1 cellular context compared by ENCODE assay signal in genomic region chr10:125144693-125145623, GRCh38.
TF ChIP-seq lines count a peak whose summit lies in the region.

No MANE protein-coding gene starts in this region.

TF ChIP-seq in K562, 482 proteins besides CTCF, POLR2A, EP300 and RAD21 (continued from another document and continues in another):
- TF ChIP-seq ZC3H11A (IDR thresholded peaks at IDR 0.05; ENCODE audit: low read depth, low read length): no peak
- TF ChIP-seq EGR1 (conservative IDR thresholded peaks at IDR 0.05): peak; percentile 87
- TF ChIP-seq, protein P1, sequence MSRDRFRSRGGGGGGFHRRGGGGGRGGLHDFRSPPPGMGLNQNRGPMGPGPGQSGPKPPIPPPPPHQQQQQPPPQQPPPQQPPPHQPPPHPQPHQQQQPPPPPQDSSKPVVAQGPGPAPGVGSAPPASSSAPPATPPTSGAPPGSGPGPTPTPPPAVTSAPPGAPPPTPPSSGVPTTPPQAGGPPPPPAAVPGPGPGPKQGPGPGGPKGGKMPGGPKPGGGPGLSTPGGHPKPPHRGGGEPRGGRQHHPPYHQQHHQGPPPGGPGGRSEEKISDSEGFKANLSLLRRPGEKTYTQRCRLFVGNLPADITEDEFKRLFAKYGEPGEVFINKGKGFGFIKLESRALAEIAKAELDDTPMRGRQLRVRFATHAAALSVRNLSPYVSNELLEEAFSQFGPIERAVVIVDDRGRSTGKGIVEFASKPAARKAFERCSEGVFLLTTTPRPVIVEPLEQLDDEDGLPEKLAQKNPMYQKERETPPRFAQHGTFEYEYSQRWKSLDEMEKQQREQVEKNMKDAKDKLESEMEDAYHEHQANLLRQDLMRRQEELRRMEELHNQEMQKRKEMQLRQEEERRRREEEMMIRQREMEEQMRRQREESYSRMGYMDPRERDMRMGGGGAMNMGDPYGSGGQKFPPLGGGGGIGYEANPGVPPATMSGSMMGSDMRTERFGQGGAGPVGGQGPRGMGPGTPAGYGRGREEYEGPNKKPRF (IDR thresholded peaks at IDR 0.05; ENCODE audit: low read depth, low read length): no peak
- TF ChIP-seq TAL1 (IDR thresholded peaks at IDR 0.05): peak; percentile 43
- no peak for TF ChIP-seq PRPF4 (IDR thresholded peaks at IDR 0.05; ENCODE audit: insufficient read depth, low read depth, low read length, poor library complexity, severe bottlenecking)
- TF ChIP-seq RAD51 (IDR thresholded peaks at IDR 0.05; ENCODE audit: borderline replicate concordance, low read depth): no peak
- no peak for TF ChIP-seq BRD4 (IDR thresholded peaks at IDR 0.05)
- TF ChIP-seq MCM7 (IDR thresholded peaks at IDR 0.05): no peak
- TF ChIP-seq HOMEZ (CRISPR knock-in tag; IDR thresholded peaks at IDR 0.05): no peak
- no peak for TF ChIP-seq CBX5 (IDR thresholded peaks at IDR 0.05; ENCODE audit: borderline replicate concordance, low read depth)
- no peak for TF ChIP-seq NR2F6 (CRISPR knock-in tag; IDR thresholded peaks at IDR 0.05)
- TF ChIP-seq MEF2A (IDR thresholded peaks at IDR 0.05; ENCODE audit: control insufficient read depth, low read depth, low read length): no peak
- no peak for TF ChIP-seq ZMIZ1 (IDR thresholded peaks at IDR 0.05; ENCODE audit: low read depth in 2 of 2, low read length in 2 of 2)
- TF ChIP-seq, protein P2, sequence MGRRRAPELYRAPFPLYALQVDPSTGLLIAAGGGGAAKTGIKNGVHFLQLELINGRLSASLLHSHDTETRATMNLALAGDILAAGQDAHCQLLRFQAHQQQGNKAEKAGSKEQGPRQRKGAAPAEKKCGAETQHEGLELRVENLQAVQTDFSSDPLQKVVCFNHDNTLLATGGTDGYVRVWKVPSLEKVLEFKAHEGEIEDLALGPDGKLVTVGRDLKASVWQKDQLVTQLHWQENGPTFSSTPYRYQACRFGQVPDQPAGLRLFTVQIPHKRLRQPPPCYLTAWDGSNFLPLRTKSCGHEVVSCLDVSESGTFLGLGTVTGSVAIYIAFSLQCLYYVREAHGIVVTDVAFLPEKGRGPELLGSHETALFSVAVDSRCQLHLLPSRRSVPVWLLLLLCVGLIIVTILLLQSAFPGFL (CRISPR knock-in tag; IDR thresholded peaks at IDR 0.05): no peak
- TF ChIP-seq, protein P3, sequence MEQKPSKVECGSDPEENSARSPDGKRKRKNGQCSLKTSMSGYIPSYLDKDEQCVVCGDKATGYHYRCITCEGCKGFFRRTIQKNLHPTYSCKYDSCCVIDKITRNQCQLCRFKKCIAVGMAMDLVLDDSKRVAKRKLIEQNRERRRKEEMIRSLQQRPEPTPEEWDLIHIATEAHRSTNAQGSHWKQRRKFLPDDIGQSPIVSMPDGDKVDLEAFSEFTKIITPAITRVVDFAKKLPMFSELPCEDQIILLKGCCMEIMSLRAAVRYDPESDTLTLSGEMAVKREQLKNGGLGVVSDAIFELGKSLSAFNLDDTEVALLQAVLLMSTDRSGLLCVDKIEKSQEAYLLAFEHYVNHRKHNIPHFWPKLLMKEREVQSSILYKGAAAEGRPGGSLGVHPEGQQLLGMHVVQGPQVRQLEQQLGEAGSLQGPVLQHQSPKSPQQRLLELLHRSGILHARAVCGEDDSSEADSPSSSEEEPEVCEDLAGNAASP (IDR thresholded peaks at IDR 0.05): no peak
- TF ChIP-seq CREBBP (IDR thresholded peaks at IDR 0.05; ENCODE audit: low read depth, low read length): no peak
- peak; percentile 67 for TF ChIP-seq CBFA2T3 (IDR thresholded peaks at IDR 0.05)
- TF ChIP-seq CHCHD3 (CRISPR knock-in tag; IDR thresholded peaks at IDR 0.05): no peak
- TF ChIP-seq CEBPG (CRISPR knock-in tag; IDR thresholded peaks at IDR 0.05): no peak
- no peak for TF ChIP-seq CEBPG (tag; conservative IDR thresholded peaks at IDR 0.05 in 1 of 2, IDR thresholded peaks at IDR 0.05 in 1 of 2)
- no peak for TF ChIP-seq EWSR1 (IDR thresholded peaks at IDR 0.05; ENCODE audit: borderline replicate concordance, low read depth, partially characterized antibody)
- TF ChIP-seq THRAP3 (IDR thresholded peaks at IDR 0.05; ENCODE audit: borderline replicate concordance): no peak
- no peak for TF ChIP-seq FOXK1 (CRISPR knock-in tag; IDR thresholded peaks at IDR 0.05; ENCODE audit: borderline replicate concordance)
- TF ChIP-seq MED1 (CRISPR knock-in tag; IDR thresholded peaks at IDR 0.05; ENCODE audit: borderline replicate concordance): no peak
- TF ChIP-seq MBD2 (IDR thresholded peaks at IDR 0.05; ENCODE audit: borderline replicate concordance, low read depth): no peak
- TF ChIP-seq ZNF79 (CRISPR knock-in tag; IDR thresholded peaks at IDR 0.05; ENCODE audit: low read depth): no peak
- no peak for TF ChIP-seq ZNF224 (CRISPR knock-in tag; IDR thresholded peaks at IDR 0.05)
- TF ChIP-seq BRD9 (IDR thresholded peaks at IDR 0.05; ENCODE audit: low read depth, partially characterized antibody): no peak
- TF ChIP-seq ZNF507 (tag; conservative IDR thresholded peaks at IDR 0.05): no peak
- no peak for TF ChIP-seq GABPA (tag; conservative IDR thresholded peaks at IDR 0.05; ENCODE audit: low read depth)
- no peak for TF ChIP-seq AFF4 (CRISPR knock-in tag; IDR thresholded peaks at IDR 0.05)
- TF ChIP-seq ARID1B (IDR thresholded peaks at IDR 0.05): peak; percentile 77
- TF ChIP-seq RREB1 (CRISPR knock-in tag; IDR thresholded peaks at IDR 0.05): no peak
- TF ChIP-seq HINFP (tag; conservative IDR thresholded peaks at IDR 0.05; ENCODE audit: low read depth): no peak
- TF ChIP-seq HCFC1 (IDR thresholded peaks at IDR 0.05; ENCODE audit: low read depth, low read length): no peak
- TF ChIP-seq HIVEP1 (CRISPR knock-in tag; IDR thresholded peaks at IDR 0.05): no peak
- TF ChIP-seq ZNF695 (CRISPR knock-in tag; IDR thresholded peaks at IDR 0.05): no peak
- no peak for TF ChIP-seq ZNF197 (CRISPR knock-in tag; IDR thresholded peaks at IDR 0.05; ENCODE audit: low read depth)
- TF ChIP-seq U2AF2 (optimal IDR thresholded peaks at IDR 0.05; ENCODE audit: low read depth, low read length): no peak
- no peak for TF ChIP-seq ZBTB1 (CRISPR knock-in tag; IDR thresholded peaks at IDR 0.05; ENCODE audit: borderline replicate concordance, low read depth)
- TF ChIP-seq KDM2B (CRISPR knock-in tag; IDR thresholded peaks at IDR 0.05): no peak
- no peak for TF ChIP-seq ZFPM2 (CRISPR knock-in tag; IDR thresholded peaks at IDR 0.05)
- no peak for TF ChIP-seq SNAPC5 (CRISPR knock-in tag; IDR thresholded peaks at IDR 0.05)
- TF ChIP-seq ZNF134 (CRISPR knock-in tag; conservative IDR thresholded peaks at IDR 0.05): no peak
